ENCODE assay signal across 8 cellular contexts in genomic region chr12:126747530-126748149, GRCh38.
DNase-seq lines count a peak whose midpoint lies in the region; ATAC-seq and TF ChIP-seq lines count a peak whose summit lies in the region.

No MANE protein-coding gene starts in this region.

- no peak for ATAC-seq in HG03139 (IDR thresholded peaks at IDR 0.05; ENCODE audit: unreplicated experiment)

- H3K9me3 Mint-ChIP-seq in T-helper 2 cell treated with Interferon-gamma antibody and Interleukin-4, amounts not matched to agents 5 μg/mL and 100 μg/mL, for 36 hours: no peaks in the 10 kb centered on the region
- peaks cover 0 to 60% (median 0%) of the 10 kb centered on the region in 5 experiments for H3K9me3 Mint-ChIP-seq in brain

- TF ChIP-seq CTCF in brain (conservative IDR thresholded peaks at IDR 0.05): peak; percentile 60 to 85

- no peak overlapping the region for H3K4me3 Mint-ChIP-seq in T-helper 2 cell treated with Interferon-gamma antibody and Interleukin-4, amounts not matched to agents 5 μg/mL and 100 μg/mL, for 36 hours
- peak overlapping the region in 1 of 5 experiments; percentile 29 for H3K4me3 Mint-ChIP-seq in brain

- no peaks in the 10 kb centered on the region for H3K27me3 Mint-ChIP-seq in T-helper 2 cell treated with Interferon-gamma antibody and Interleukin-4, amounts not matched to agents 5 μg/mL and 100 μg/mL, for 36 hours (ENCODE audit: low read depth)
- H3K27me3 Mint-ChIP-seq in brain: peaks cover 23% of the 10 kb centered on the region

- H3K4me1 Mint-ChIP-seq in T-helper 2 cell treated with Interferon-gamma antibody and Interleukin-4, amounts not matched to agents 5 μg/mL and 100 μg/mL, for 36 hours (ENCODE audit: low read depth): no peaks in the 10 kb centered on the region
- no peaks in the 10 kb centered on the region for H3K4me1 Mint-ChIP-seq in brain

- no peak overlapping the region for H3K27ac Mint-ChIP-seq in T-helper 2 cell treated with Interferon-gamma antibody and Interleukin-4, amounts not matched to agents 5 μg/mL and 100 μg/mL, for 36 hours
- H3K27ac Mint-ChIP-seq in brain: peak overlapping the region in 1 of 5 experiments; percentile 74

- no peaks in the 10 kb centered on the region for H3K36me3 Mint-ChIP-seq in T-helper 2 cell treated with Interferon-gamma antibody and Interleukin-4, amounts not matched to agents 5 μg/mL and 100 μg/mL, for 36 hours (ENCODE audit: low read depth)
- no peaks in the 10 kb centered on the region for H3K36me3 Mint-ChIP-seq in brain

- DNase-seq in NCI-H146 (lab: John Stamatoyannopoulos, UW): peak; percentile 4
- no peak for DNase-seq in NCI-H146 treated with DMSO at 0.1 percent for 48 hours (lab: John Stamatoyannopoulos, UW; ENCODE audit: unreplicated experiment)
- DNase-seq in HK-2 (ENCODE audit: unreplicated experiment): peak; percentile 56
- peak; percentile 43 for DNase-seq in T-helper 2 cell treated with Interferon-gamma antibody and Interleukin-4, amounts not matched to agents 5 μg/mL and 100 μg/mL, for 36 hours (ENCODE audit: low spot score)
- peak; percentile 19 for DNase-seq in kidney glomerular epithelial cell (lab: John Stamatoyannopoulos, UW)
- peak; percentile 19 to 27 for DNase-seq in stimulated activated CD8-positive, alpha-beta memory T cell treated with anti-CD3 and anti-CD28 coated beads, Interleukin-15, amount 100 ng/mL, for 48 hours (ENCODE audit: low read depth in 2 of 2)
